In the genomic region with DNA sequence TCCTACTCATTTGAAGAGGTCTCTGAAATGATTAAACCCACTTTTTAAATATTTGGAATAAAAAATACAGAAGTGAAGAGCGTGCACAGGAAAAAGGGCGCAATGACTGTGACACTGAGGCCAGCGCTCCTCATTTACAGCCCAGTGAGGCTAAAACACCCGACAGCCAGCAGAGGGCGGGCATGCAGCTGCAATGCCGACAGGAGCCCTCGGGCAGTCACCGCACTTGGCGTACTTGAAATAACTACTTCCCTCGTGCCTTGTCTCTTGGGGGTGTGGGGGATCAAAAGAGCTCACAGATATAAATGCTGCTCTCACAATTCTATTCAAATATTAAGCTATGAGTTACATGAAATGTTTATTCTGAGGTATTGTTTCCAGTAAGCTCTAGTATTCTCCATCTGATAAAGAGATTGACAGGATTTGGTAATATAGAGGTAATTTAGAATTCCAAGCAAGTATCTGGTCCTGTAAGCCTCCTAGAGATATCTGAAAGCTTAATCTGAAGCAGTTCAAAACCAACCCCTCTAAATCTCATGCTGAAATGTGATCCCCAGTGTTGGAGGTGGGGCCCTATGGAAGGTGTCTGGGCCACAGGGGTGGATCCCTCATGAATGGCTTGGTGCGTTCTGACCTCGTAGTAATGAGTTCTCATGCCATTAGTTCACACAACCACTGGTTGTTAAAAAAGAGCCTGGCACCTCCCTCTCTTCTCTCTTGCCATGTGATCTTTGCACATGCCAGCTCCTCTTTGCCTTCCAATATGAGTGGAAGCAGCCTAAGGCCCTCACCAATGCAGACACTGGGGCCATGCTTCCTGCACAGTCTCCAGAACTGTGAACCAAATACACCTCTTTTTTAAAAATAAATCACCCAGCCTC, we compare ENCODE assay signal across 1 cellular context.
TF ChIP-seq lines count a peak whose summit lies in the region.

No MANE protein-coding gene starts in this region.

TF ChIP-seq in HEK293, 187 proteins besides CTCF, POLR2A, EP300 and RAD21 (continued from another document):
- TF ChIP-seq, protein P1, sequence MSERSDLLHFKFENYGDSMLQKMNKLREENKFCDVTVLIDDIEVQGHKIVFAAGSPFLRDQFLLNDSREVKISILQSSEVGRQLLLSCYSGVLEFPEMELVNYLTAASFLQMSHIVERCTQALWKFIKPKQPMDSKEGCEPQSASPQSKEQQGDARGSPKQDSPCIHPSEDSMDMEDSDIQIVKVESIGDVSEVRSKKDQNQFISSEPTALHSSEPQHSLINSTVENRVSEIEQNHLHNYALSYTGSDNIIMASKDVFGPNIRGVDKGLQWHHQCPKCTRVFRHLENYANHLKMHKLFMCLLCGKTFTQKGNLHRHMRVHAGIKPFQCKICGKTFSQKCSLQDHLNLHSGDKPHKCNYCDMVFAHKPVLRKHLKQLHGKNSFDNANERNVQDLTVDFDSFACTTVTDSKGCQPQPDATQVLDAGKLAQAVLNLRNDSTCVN (tag by site-specific recombination; optimal IDR thresholded peaks at IDR 0.05): no peak
- TF ChIP-seq ZNF560 (tag by site-specific recombination; IDR thresholded peaks at IDR 0.05; ENCODE audit: borderline replicate concordance) (no peak), TRIM28 (IDR thresholded peaks at IDR 0.05; ENCODE audit: borderline replicate concordance, low read length) (no peak), ZNF623 (tag by site-specific recombination; IDR thresholded peaks at IDR 0.05) (no peak), ZNF548 (tag by site-specific recombination; IDR thresholded peaks at IDR 0.05) (no peak)
